27 cellular contexts compared by ENCODE assay signal in genomic region chr15:83318861-83319415, GRCh38. TPM values are rescaled to one million over a fixed set of nuclear protein-coding genes. Genes with fewer than 3 reads are reported as not detected.
"Had no signal": no experiment of that assay in that cellular context is flagged by ENCODE, and none has a peak within 500 bp of the region (broad histone marks: within the 10 kb centered on the region; RNA-seq: fewer than 3 reads in every experiment).

No MANE protein-coding gene starts in this region.

- H3K27me3 ChIP-seq: cardiac muscle cell, gastrocnemius medialis, left lung, ovary, right lobe of liver, suprapubic skin, thyroid gland had no signal

- H3K36me3 ChIP-seq: cardiac muscle cell, esophagus squamous epithelium, gastrocnemius medialis, left lung, ovary, right lobe of liver, suprapubic skin, thyroid gland had no signal

- H3K27ac ChIP-seq: cardiac muscle cell, coronary artery, esophagus squamous epithelium, gastrocnemius medialis, left lung, ovary, psoas muscle, right lobe of liver, suprapubic skin, thyroid gland had no signal

- DNase-seq: dermis blood vessel endothelial cell; effector memory CD4-positive, alpha-beta T cell; esophagus squamous epithelium; foreskin fibroblast; gastrocnemius medialis; head of caudate nucleus; left lung; naive thymus-derived CD8-positive, alpha-beta T cell; nephron progenitor cell; nucleus accumbens; ovary; posterior cingulate gyrus; psoas muscle; right lobe of liver; small intestine; stimulated activated CD4-positive, alpha-beta T cell treated with anti-CD3 and anti-CD28 coated beads, Interleukin-12 subunit alpha, Interleukin-12 subunit beta, amount 100 ng/mL, for 4 hours; stimulated activated CD4-positive, alpha-beta T cell treated with anti-CD3 and anti-CD28 coated beads, Interleukin-1b, Interleukin-23, amount 100 ng/mL, for 48 hours; stimulated activated CD4-positive, alpha-beta T cell treated with anti-CD3 and anti-CD28 coated beads, Interleukin-4, amount 100 ng/mL, for 1 hour; stimulated activated CD8-positive, alpha-beta memory T cell treated with anti-CD3 and anti-CD28 coated beads, Interleukin-4, amount 100 ng/mL, for 48 hours; stimulated activated naive CD4-positive, alpha-beta T cell; stimulated activated naive CD8-positive, alpha-beta T cell treated with anti-CD3 and anti-CD28 coated beads, Interleukin-15, amount 100 ng/mL, for 72 hours; thyroid gland had no signal

- H3K4me1 ChIP-seq: gastrocnemius medialis, left lung, psoas muscle, right lobe of liver, thyroid gland had no signal

- ATAC-seq: gastrocnemius medialis; left lung; naive thymus-derived CD8-positive, alpha-beta T cell; psoas muscle; right lobe of liver; stimulated activated naive CD8-positive, alpha-beta T cell treated with anti-CD3 and anti-CD28 coated beads, Interleukin-15, amount 100 ng/mL, for 72 hours had no signal

- H3K4me3 ChIP-seq: cardiac muscle cell, coronary artery, esophagus squamous epithelium, gastrocnemius medialis, left lung, lung, ovary, psoas muscle, right lobe of liver, suprapubic skin, thyroid gland had no signal

- H3K9me3 ChIP-seq: esophagus squamous epithelium, gastrocnemius medialis, left lung, ovary, psoas muscle, right lobe of liver, suprapubic skin, thyroid gland had no signal

RNA-seq across cellular contexts. Expression of gene BNC1, which starts 34.5 kb away (rescaled TPM):
- total RNA-seq: mucosa of gallbladder; naive thymus-derived CD8-positive, alpha-beta T cell had no signal
- polyA plus RNA-seq: naive thymus-derived CD8-positive, alpha-beta T cell had no signal
